7 cellular contexts compared by ENCODE assay signal in the genomic region with DNA sequence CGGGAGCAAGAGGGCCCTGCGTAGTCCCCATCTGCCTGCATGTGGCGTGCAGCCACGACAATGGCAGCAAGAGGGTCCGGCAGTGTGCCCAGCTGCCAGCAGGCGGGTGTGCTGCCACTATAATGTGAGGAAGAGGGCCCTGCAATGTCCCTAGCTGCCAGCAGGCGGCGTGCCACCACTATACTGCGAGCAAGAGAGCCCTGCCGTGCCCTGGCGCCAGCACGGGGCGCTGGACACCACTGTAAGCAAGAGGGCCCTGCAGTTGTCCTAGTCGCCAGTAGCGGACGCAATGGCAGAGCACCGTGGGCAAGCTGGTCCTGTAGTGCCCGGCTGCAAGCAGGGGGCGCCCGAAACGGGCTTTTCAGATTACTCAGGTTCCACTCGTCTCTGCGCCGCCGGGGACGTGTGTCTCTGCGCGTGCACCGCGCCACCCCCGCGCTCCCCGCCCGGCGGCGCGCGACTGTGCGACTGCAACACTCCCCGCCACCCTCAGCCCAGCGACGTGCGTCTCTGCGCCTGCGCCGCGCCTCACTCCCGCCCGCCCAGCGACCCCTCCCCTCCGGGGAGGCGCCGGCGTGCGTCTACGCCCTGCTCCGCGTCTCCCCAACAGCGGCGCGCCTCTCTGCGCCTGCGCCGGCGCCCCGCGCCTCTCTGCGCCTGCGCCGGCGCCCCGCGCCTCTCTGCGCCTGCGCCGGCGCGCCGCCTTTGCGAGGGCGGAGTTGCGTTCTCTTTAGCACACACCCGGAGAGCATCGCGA.
DNase-seq lines count a peak whose midpoint lies in the region; ATAC-seq and TF ChIP-seq lines count a peak whose summit lies in the region.
"Not testable (repeated sequence)": the region's sequence is repeated elsewhere in the genome, so short reads cannot be mapped to it uniquely, and the experiment has no call there.

No MANE protein-coding gene starts in this region.

- not testable (repeated sequence) for H3K27ac Mint-ChIP-seq in activated CD8-positive, alpha-beta memory T cell treated with anti-CD3 and anti-CD28 coated beads, Interleukin-2, amount 10 ng/mL, durations not matched to agents 7 days and 5 days

- H3K27me3 ChIP-seq in SK-N-SH (ENCODE audit: insufficient read depth); adrenal gland; right cardiac atrium (ENCODE audit: control insufficient read depth, insufficient read depth); parathyroid adenoma (ENCODE audit: control insufficient read depth, insufficient read depth, low read length): not testable (repeated sequence)

- not testable (repeated sequence) for H3K4me1 ChIP-seq in SK-N-SH (ENCODE audit: control insufficient read depth in 1 of 2, insufficient read depth in 2 of 2, low read depth in 1 of 2, low read length in 1 of 2); adrenal gland (replicated peaks in 1 of 2); right cardiac atrium (ENCODE audit: control insufficient read depth, insufficient read depth, low read length); parathyroid adenoma

- H3K4me3 Mint-ChIP-seq in activated CD8-positive, alpha-beta memory T cell treated with anti-CD3 and anti-CD28 coated beads, Interleukin-2, amount 10 ng/mL, durations not matched to agents 7 days and 5 days: not testable (repeated sequence)

- DNase-seq in Caki2 (ENCODE audit: low read depth): peak; percentile 1
- DNase-seq in KBM-7: peak; percentile 23
- not testable (repeated sequence) for DNase-seq in SK-N-SH
- DNase-seq in activated CD8-positive, alpha-beta memory T cell treated with anti-CD3 and anti-CD28 coated beads, Interleukin-2, amount 10 ng/mL, durations not matched to agents 7 days and 5 days: peak; percentile 40
- DNase-seq in adrenal gland: peak in 4 of 7 donors; percentile 0 to 18 (median 10)
- peak; percentile 9 to 34 (median 33) for DNase-seq in right cardiac atrium

- not testable (repeated sequence) for H3K9me3 Mint-ChIP-seq in activated CD8-positive, alpha-beta memory T cell treated with anti-CD3 and anti-CD28 coated beads, Interleukin-2, amount 10 ng/mL, durations not matched to agents 7 days and 5 days (ENCODE audit: low read depth)

- H3K27me3 Mint-ChIP-seq in activated CD8-positive, alpha-beta memory T cell treated with anti-CD3 and anti-CD28 coated beads, Interleukin-2, amount 10 ng/mL, durations not matched to agents 7 days and 5 days: not testable (repeated sequence)

- peak; percentile 42 for TF ChIP-seq CTCF in SK-N-SH (IDR thresholded peaks at IDR 0.05)
- TF ChIP-seq CTCF in adrenal gland (IDR thresholded peaks at IDR 0.05): not testable (repeated sequence)
- peak; percentile 10 for TF ChIP-seq CTCF in parathyroid adenoma (IDR thresholded peaks at IDR 0.05)

- H3K9me2 ChIP-seq in SK-N-SH: not testable (repeated sequence)

- TF ChIP-seq POLR2A in adrenal gland (IDR thresholded peaks at IDR 0.05): not testable (repeated sequence)

- not testable (repeated sequence) for H2AFZ ChIP-seq in SK-N-SH (ENCODE audit: low read depth); parathyroid adenoma

- not testable (repeated sequence) for H4K20me1 ChIP-seq in SK-N-SH (ENCODE audit: insufficient read depth)

- intact Hi-C loops in adrenal gland (cut with DNase I); right cardiac atrium (cut with DNase I): not testable (repeated sequence)

- not testable (repeated sequence) for ATAC-seq in activated CD8-positive, alpha-beta memory T cell treated with anti-CD3 and anti-CD28 coated beads, Interleukin-2, amount 10 ng/mL, durations not matched to agents 7 days and 5 days; right cardiac atrium

- TF ChIP-seq EP300 in SK-N-SH (IDR thresholded peaks at IDR 0.05; ENCODE audit: borderline replicate concordance in 1 of 2, low read depth in 1 of 2, low read length in 1 of 2): not testable (repeated sequence)

- H3K27ac ChIP-seq in SK-N-SH (ENCODE audit: low read depth in 2 of 2, low read length in 1 of 2); adrenal gland; right cardiac atrium (ENCODE audit: low read length); parathyroid adenoma: not testable (repeated sequence)

- not testable (repeated sequence) for H3K36me3 ChIP-seq in SK-N-SH (replicated peaks in 1 of 2; ENCODE audit: control insufficient read depth in 1 of 2, insufficient read depth in 2 of 2, low read length in 1 of 2); adrenal gland (replicated peaks in 1 of 2); parathyroid adenoma (ENCODE audit: control insufficient read depth, insufficient read depth, low read length)

- CTCF ChIA-PET in SK-N-SH (lab: Yijun Ruan, JAX); activated CD8-positive, alpha-beta memory T cell treated with anti-CD3 and anti-CD28 coated beads, Interleukin-2, amount 10 ng/mL, durations not matched to agents 7 days and 5 days (lab: Charles Lee): not testable (repeated sequence)

- WGBS in SK-N-SH (ENCODE audit: low lambda C conversion rate): 91% methylated on average over 59 of the region's 85 CpGs
- WGBS in adrenal gland, 4 donors: 69 to 83% (median 77%) methylated on average over 18 to 70 of the region's 85 CpGs
- 75% methylated on average over 65 of the region's 85 CpGs for WGBS in right cardiac atrium

- H3K9ac ChIP-seq in SK-N-SH, parathyroid adenoma: not testable (repeated sequence)

- not testable (repeated sequence) for H3K79me2 ChIP-seq in SK-N-SH (ENCODE audit: insufficient read depth); parathyroid adenoma

- H3K4me3 ChIP-seq in SK-N-SH (ENCODE audit: low read depth in 2 of 2, low read length in 1 of 2); adrenal gland; right cardiac atrium (ENCODE audit: low read length); parathyroid adenoma (ENCODE audit: low read depth, low read length): not testable (repeated sequence)

- H3K4me2 ChIP-seq in SK-N-SH; parathyroid adenoma (ENCODE audit: low read length): not testable (repeated sequence)

- not testable (repeated sequence) for H3K4me1 Mint-ChIP-seq in activated CD8-positive, alpha-beta memory T cell treated with anti-CD3 and anti-CD28 coated beads, Interleukin-2, amount 10 ng/mL, durations not matched to agents 7 days and 5 days

- not testable (repeated sequence) for H3F3A ChIP-seq in SK-N-SH (replicated peaks; ENCODE audit: insufficient read depth)

- H3K9me3 ChIP-seq in SK-N-SH; adrenal gland (replicated peaks in 1 of 3); right cardiac atrium (ENCODE audit: control insufficient read depth, low read length); parathyroid adenoma (ENCODE audit: control insufficient read depth, low read length): not testable (repeated sequence)

- POLR2A ChIA-PET in SK-N-SH (lab: Yijun Ruan, JAX): not testable (repeated sequence)

- in situ Hi-C loops in Caki2 (cut with HindIII; ENCODE audit: low pct_unique_long_range_greater_than_20kb, low sequenced_read_pairs); KBM-7 (cut with MboI; ENCODE audit: low pct_unique_long_range_greater_than_20kb, low sequenced_read_pairs): not testable (repeated sequence)

- H3K36me3 Mint-ChIP-seq in activated CD8-positive, alpha-beta memory T cell treated with anti-CD3 and anti-CD28 coated beads, Interleukin-2, amount 10 ng/mL, durations not matched to agents 7 days and 5 days: not testable (repeated sequence)

- TF ChIP-seq RAD21 in SK-N-SH (IDR thresholded peaks at IDR 0.05; ENCODE audit: low read length): not testable (repeated sequence)
